Comparison of ENCODE assay signal across 14 cellular contexts in the genomic region with DNA sequence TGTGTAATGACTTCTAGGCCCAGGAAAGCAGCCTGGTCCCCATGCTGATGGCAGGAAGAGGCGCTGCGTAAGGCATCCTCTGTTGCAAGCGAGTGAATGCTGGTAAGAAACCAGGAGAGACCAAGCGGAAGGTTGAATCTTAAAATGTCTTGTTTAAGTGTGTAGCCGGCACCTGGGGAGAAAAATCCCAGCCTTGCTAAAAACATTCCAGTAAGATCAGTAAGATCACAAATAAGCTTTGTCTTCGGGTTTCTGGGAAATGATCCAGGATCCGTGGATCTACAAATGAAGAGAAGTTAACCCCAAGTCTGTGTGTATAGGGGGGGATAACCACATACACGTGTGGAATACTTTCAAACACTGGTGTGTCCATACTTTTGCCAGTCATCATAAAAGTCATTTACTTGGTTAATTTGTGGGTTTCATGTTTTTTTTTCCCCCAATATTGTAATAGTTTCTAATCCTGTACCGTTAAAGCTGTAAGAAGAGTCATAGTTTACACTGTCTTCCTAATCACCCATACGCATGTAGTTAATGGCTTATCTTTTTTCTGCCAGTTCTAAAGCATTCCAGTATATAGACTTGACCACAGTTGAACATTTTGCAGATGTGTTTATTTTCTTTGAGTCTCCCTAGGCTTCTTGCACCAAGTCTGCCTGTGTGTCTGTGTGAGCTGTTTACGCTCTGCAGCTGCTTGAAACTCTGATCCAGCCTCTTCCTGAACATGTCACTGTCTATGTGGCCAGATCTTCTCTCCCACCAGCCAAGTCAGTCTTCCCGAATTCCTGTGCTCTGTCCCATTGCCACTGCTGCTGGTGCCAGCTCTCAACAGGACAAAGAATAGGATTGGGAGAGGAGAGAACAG.
DNase-seq lines count a peak whose midpoint lies in the region; TF ChIP-seq lines count a peak whose summit lies in the region.
"Had no signal": no experiment of that assay in that cellular context is flagged by ENCODE, and none has a peak within 500 bp of the region (broad histone marks: within the 10 kb centered on the region; RNA-seq: fewer than 3 reads in every experiment).

No MANE protein-coding gene starts in this region.

- no peak overlapping the region for H3K4me3 ChIP-seq in prostate gland
- H3K4me3 ChIP-seq: heart left ventricle, sigmoid colon, uterus had no signal

- H3K27ac ChIP-seq in prostate gland = peak overlapping the region; percentile 86 to 90
- H3K27ac ChIP-seq: heart left ventricle, sigmoid colon, uterus had no signal

- no peak for TF ChIP-seq CTCF in prostate gland (IDR thresholded peaks at IDR 0.05)

- H3K27me3 ChIP-seq in prostate gland (replicated peaks; ENCODE audit: insufficient read depth) = no peaks in the 10 kb centered on the region
- H3K27me3 ChIP-seq: sigmoid colon, uterus had no signal

- intact Hi-C loops in prostate gland (cut with DNase I) = no loop called here
- intact Hi-C loops in cardiac septum (cut with DNase I) = no loop called here

- DNase-seq in ELF-1 (ENCODE audit: low read depth, low spot score) (peak; percentile 30), T1000 (lab: John Stamatoyannopoulos, UW) (peak; percentile 29), fibroblast of the conjunctiva (ENCODE audit: low read depth) (peak; percentile 80), prostate gland (ENCODE audit: low spot score) (peak; percentile 49), cardiac septum (ENCODE audit: low spot score) (no peak), HuH-7 (ENCODE audit: low spot score) (no peak), 8988T (no peak), NCI-H345 treated with DMSO at 0.1 percent for 48 hours (lab: John Stamatoyannopoulos, UW; ENCODE audit: unreplicated experiment) (no peak)
- DNase-seq: activated T-cell treated with anti-CD3 and anti-CD28 coated beads, Interleukin-2, amount 50 U/mL, for 48 hours; COR-L47; heart left ventricle; NCI-H446 treated with DMSO at 0.1 percent for 48 hours; sigmoid colon; uterus had no signal

- peaks cover 10% of the 10 kb centered on the region for H3K4me1 ChIP-seq in prostate gland (replicated peaks)
- H3K4me1 ChIP-seq: uterus had no signal

- no peaks in the 10 kb centered on the region for H3K9me3 ChIP-seq in prostate gland
- H3K9me3 ChIP-seq: heart left ventricle, sigmoid colon, uterus had no signal

- TF ChIP-seq POLR2A in prostate gland (IDR thresholded peaks at IDR 0.05) = no peak

- WGBS in prostate gland = 45% methylated on average over 12 of the region's 12 CpGs

- H3K36me3 ChIP-seq in prostate gland = no peaks in the 10 kb centered on the region
- H3K36me3 ChIP-seq: heart left ventricle, sigmoid colon, uterus had no signal

Comparison
In these comparisons a context has a peak if more than half of its experiments do, and no peak if none do; other contexts are left out.
1. DNase-seq: peak in ELF-1 (single experiment), T1000 (single experiment), fibroblast of the conjunctiva (single experiment) and prostate gland (single experiment); none in cardiac septum (single experiment), HuH-7 (single experiment), 8988T (single experiment) and NCI-H345 treated with DMSO at 0.1 percent for 48 hours (single experiment).